ENCODE assay signal across 33 cellular contexts in the genomic region with DNA sequence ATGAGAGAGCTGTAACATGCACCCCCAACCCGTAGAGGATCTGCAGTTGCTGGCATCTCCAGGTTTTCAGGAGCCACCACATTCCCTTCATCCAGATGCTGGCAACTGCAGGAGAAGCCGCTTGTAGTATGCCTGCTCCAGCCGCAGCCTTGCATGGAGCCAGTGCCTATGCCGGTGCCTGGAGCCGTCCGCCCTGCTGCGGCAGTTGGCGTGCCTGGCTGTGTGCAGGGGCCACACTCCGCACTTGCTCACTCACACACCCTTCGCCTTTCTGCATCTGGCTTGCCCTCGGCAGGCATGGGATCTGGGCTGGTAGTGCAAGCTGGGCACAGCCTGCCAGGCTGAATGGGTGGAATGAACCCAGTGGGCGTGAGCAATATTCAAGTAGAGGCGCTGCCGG.
"Had no signal": no experiment of that assay in that cellular context is flagged by ENCODE, and none has a peak within 500 bp of the region (broad histone marks: within the 10 kb centered on the region; RNA-seq: fewer than 3 reads in every experiment).

No MANE protein-coding gene starts in this region.

- DNase-seq: Karpas-422, Kasumi-1, MM.1S, MV-4-11, NCI-H1048, NCI-H1092, NCI-H1092 treated with DMSO at 0.1 percent for 48 hours, NCI-H1105, NCI-H1105 treated with DMSO at 0.1 percent for 48 hours, NCI-H1417, NCI-H1417 treated with DMSO at 0.1 percent for 48 hours, NCI-H1436, NCI-H1436 treated with DMSO at 0.1 percent for 48 hours, NCI-H146, NCI-H1694, NCI-H1694 treated with DMSO at 0.1 percent for 48 hours, NCI-H187, NCI-H187 treated with DMSO at 0.1 percent for 48 hours, NCI-H1930, NCI-H2029, NCI-H2029 treated with DMSO at 0.1 percent for 48 hours, NCI-H2081, NCI-H2081 treated with DMSO at 0.1 percent for 48 hours, NCI-H2107, NCI-H2171, NCI-H2171 treated with DMSO at 0.1 percent for 48 hours, NCI-H2227 treated with DMSO at 0.1 percent for 48 hours, NCI-H226, NCI-H345, NCI-H446, NCI-H446 treated with DMSO at 0.1 percent for 48 hours, NCI-H510A, NCI-H510A treated with DMSO at 0.1 percent for 48 hours had no signal
